8 cellular contexts compared by ENCODE assay signal in the genomic region with DNA sequence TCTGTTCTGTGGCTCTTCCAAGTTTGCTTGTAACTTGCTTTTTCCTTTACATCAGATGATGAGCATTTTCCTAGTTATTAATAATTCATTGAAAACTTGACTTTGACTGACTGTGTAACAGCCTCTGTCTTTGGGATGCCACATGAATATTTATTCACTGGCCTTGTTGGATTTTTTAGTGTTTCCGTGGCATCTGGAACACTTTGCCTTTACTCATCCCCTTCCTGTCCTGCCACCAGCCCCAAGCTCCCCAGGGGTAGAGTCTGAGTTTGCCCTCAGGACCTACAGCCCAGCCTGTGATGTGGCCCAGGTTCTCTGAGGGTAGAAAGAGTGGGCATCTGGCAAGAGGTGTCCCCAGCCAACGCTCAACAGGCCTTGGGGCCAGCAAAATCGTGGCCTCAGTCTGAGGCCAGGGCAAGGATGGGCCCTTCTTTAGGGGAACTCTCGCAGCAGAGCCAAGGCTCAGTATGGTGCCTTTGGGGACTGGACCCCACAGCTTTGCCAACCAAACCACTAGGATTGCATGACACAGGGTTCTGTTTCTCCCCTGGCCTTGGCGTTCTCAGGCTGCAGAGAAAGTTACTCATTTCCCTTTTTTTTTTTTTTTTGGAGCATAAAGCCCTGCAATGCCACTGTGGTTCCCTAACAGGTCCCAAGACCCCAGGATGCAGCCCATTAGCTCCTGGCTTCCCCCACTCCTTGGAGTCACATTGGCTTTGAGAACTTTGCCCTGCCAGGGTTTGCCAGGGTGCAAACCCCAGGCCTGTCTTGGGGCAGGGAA.
DNase-seq lines count a peak whose midpoint lies in the region; ATAC-seq and TF ChIP-seq lines count a peak whose summit lies in the region.
"Had no signal": no experiment of that assay in that cellular context is flagged by ENCODE, and none has a peak within 500 bp of the region (broad histone marks: within the 10 kb centered on the region; RNA-seq: fewer than 3 reads in every experiment).

No MANE protein-coding gene starts in this region.

- H3K4me3 Mint-ChIP-seq in T-helper 17 cell = no peak overlapping the region

- TF ChIP-seq POLR2A in gastroesophageal sphincter (IDR thresholded peaks at IDR 0.05) (no peak), suprapubic skin (IDR thresholded peaks at IDR 0.05) (no peak)

- H3K27ac ChIP-seq in HL-60 (replicated peaks) = peak overlapping the region; percentile 88
- peak overlapping the region; percentile 86 to 95 (median 90) for H3K27ac ChIP-seq in gastroesophageal sphincter
- peak overlapping the region; percentile 43 for H3K27ac ChIP-seq in suprapubic skin

- H3K27ac Mint-ChIP-seq in T-helper 17 cell = peak overlapping the region; percentile 99

- TF ChIP-seq CTCF in HL-60 (IDR thresholded peaks at IDR 0.05; ENCODE audit: insufficient read depth, low read length) (no peak), gastroesophageal sphincter (IDR thresholded peaks at IDR 0.05) (no peak), suprapubic skin (IDR thresholded peaks at IDR 0.05) (no peak)

- ATAC-seq in T-helper 17 cell (no peak), gastroesophageal sphincter (no peak), HG03095 (IDR thresholded peaks at IDR 0.05; ENCODE audit: unreplicated experiment) (no peak), HG03175 (IDR thresholded peaks at IDR 0.05; ENCODE audit: unreplicated experiment) (no peak), GM21529 (IDR thresholded peaks at IDR 0.05; ENCODE audit: unreplicated experiment) (no peak)

- no peaks in the 10 kb centered on the region for H3K9me3 ChIP-seq in T-helper 17 cell (ENCODE audit: control insufficient read depth, low read length, poor library complexity, severe bottlenecking)
- H3K9me3 ChIP-seq in gastroesophageal sphincter = peaks cover 0 to 10% (median 0%) of the 10 kb centered on the region in 3 donors
- H3K9me3 ChIP-seq in suprapubic skin = no peaks in the 10 kb centered on the region

- H3K4me1 ChIP-seq in gastroesophageal sphincter = peaks cover 0 to 66% (median 18%) of the 10 kb centered on the region in 3 donors
- peaks cover 35% of the 10 kb centered on the region for H3K4me1 ChIP-seq in suprapubic skin

- peaks cover 38% of the 10 kb centered on the region for H3K4me1 Mint-ChIP-seq in T-helper 17 cell

- peaks cover 0 to 37% of the 10 kb centered on the region in 2 donors for H3K36me3 ChIP-seq in gastroesophageal sphincter
- peaks cover 19% of the 10 kb centered on the region for H3K36me3 ChIP-seq in suprapubic skin

- no peak overlapping the region for H3K4me3 ChIP-seq in HL-60 (replicated peaks; ENCODE audit: insufficient read depth, low read length)
- H3K4me3 ChIP-seq in gastroesophageal sphincter = no peak overlapping the region
- H3K4me3 ChIP-seq in suprapubic skin = no peak overlapping the region

- TF ChIP-seq EP300 in gastroesophageal sphincter (IDR thresholded peaks at IDR 0.05) (no peak), suprapubic skin (IDR thresholded peaks at IDR 0.05) (no peak)

- no peaks in the 10 kb centered on the region for H3K27me3 Mint-ChIP-seq in T-helper 17 cell

- H3K36me3 Mint-ChIP-seq in T-helper 17 cell (ENCODE audit: low read depth) = no peaks in the 10 kb centered on the region

- DNase-seq in HL-60 (ENCODE audit: low read depth in 1 of 2, low spot score in 1 of 2) (peak in 1 of 2 experiments; percentile 85), T-helper 17 cell (no peak), suprapubic skin (ENCODE audit: low spot score in 2 of 2) (no peak)
- DNase-seq: NCI-H2171 treated with DMSO at 0.1 percent for 48 hours had no signal

- 40 to 80% methylated on average over 1 to 5 of the region's 5 CpGs for WGBS in gastroesophageal sphincter (ENCODE audit: low coverage in 1 of 2), 2 donors
- WGBS in suprapubic skin = 71% methylated on average over 5 of the region's 5 CpGs

- H3K27me3 ChIP-seq in HL-60 (ENCODE audit: insufficient read depth, poor library complexity, severe bottlenecking) (no peaks in the 10 kb centered on the region), gastroesophageal sphincter (no peaks in the 10 kb centered on the region), suprapubic skin (no peaks in the 10 kb centered on the region)
